14 cellular contexts compared by ENCODE assay signal in the genomic region with DNA sequence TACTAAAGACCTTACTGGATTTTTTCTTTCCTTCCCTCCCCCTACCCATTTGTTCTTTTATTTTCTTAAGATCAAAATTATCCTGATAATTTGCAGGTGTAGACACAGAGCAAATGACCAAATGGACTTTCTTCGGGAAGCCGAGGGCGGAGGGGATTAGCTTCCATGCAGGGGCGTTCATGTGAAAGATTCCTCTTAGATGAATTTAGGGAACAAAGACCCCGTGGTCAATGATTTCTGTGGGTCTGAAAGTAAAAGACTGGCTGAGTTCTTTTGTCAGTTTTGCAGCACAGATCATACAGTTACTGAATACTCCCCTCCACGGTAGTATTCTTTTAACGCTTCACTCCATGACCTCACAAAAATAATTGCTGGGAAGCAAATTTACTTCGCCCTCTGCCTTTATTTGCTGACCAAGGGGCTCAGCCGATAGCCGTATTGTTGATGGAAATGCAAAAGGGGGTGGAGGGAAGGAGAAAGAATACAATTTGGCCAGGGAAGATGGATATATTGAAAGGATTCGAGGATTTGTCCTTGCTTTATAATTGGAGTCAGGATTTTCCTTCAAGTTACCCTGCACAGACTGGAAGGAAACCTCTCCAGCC.
"Had no signal": no experiment of that assay in that cellular context is flagged by ENCODE, and none has a peak within 500 bp of the region (broad histone marks: within the 10 kb centered on the region; RNA-seq: fewer than 3 reads in every experiment).

No MANE protein-coding gene starts in this region.

- H3K4me3 ChIP-seq: body of pancreas, thoracic aorta had no signal

- H3K9me3 ChIP-seq: body of pancreas, thoracic aorta had no signal

- FAIRE-seq: colon had no signal

- H3K4me1 ChIP-seq: body of pancreas had no signal

- DNase-seq: activated CD4-positive, alpha-beta T cell treated with anti-CD3 and anti-CD28 coated beads, Interleukin-2, amount 50 U/mL, for 1 hour; activated CD8-positive, alpha-beta memory T cell treated with anti-CD3 and anti-CD28 coated beads for 24 hours; activated naive CD8-positive, alpha-beta T cell treated with anti-CD3 and anti-CD28 coated beads for 36 hours; body of pancreas; caudate nucleus; islet precursor cell; naive thymus-derived CD8-positive, alpha-beta T cell; occipital lobe; right cardiac atrium had no signal

- H3K36me3 ChIP-seq: thoracic aorta had no signal

- H3K27ac ChIP-seq: body of pancreas, thoracic aorta had no signal

- ATAC-seq: activated CD4-positive, CD25-positive, alpha-beta regulatory T cell treated with anti-CD3 and anti-CD28 coated beads, Interleukin-2, amount 50 U/mL, for 24 hours; body of pancreas; esophagus mucosa; left lobe of liver; naive thymus-derived CD8-positive, alpha-beta T cell; right cardiac atrium had no signal

- H3K27me3 ChIP-seq: body of pancreas had no signal
